ENCODE assay signal across 8 cellular contexts in the genomic region with DNA sequence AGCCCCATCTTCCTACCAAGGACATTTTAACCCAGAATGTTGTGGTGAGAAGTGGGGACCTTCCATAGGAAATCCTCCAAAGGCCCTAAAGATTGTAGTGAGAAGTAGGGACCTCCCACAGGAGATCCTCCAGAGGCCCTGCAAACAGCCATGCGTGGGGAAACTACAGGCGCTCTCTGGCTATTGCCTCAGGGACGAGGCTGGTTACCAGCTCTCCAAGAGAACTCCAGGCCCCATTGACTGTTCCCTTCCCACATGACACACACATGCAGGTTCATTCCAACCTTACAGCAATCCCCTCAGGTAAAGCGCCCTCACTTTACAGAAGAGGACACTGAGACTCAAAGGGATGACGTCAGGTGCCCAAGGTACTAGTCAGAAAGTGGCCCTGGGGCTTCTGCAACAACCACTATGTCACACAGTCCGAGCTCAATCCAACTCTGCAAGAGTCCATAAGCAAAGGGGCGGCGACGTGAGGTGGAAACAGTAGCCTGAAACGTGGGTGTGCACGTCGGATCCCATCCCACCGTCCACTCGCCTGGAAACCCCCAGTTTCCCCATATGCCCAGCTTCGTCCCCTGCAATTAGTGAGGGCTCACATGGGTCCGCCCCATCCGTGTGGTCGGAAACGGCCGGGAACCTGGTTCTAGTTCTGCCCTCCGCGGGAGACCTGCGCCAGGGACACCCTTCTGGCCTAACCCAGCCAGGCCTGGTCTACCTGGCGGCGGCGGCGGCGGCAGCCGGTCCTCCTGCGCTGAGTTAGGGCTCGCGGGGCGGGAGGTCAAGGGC. TPM values are rescaled to one million over a fixed set of nuclear protein-coding genes. Genes with fewer than 3 reads are reported as not detected.
A peak's percentile ranks its signal among the peaks of the same experiment; 100 is the strongest.
DNase-seq lines count a peak whose midpoint lies in the region; ATAC-seq, FAIRE-seq and TF ChIP-seq lines count a peak whose summit lies in the region.
"Not testable (repeated sequence)": the region's sequence is repeated elsewhere in the genome, so short reads cannot be mapped to it uniquely, and the experiment has no call there.

No MANE protein-coding gene starts in this region.

- intact Hi-C loops in GM12878 (cut with micrococcal nuclease; ENCODE audit: unreplicated experiment); left ventricle myocardium superior (cut with micrococcal nuclease): not testable (repeated sequence)

- DNase-seq in GM12865 (ENCODE audit: low read depth); H7; T-cell; GM12878 (ENCODE audit: low read depth, low spot score); left ventricle myocardium superior: not testable (repeated sequence)
- peak in 1 of 2 donors; percentile 42 for DNase-seq in upper lobe of left lung

- H3K4me1 Mint-ChIP-seq in T-cell = peaks cover 5 to 14% (median 14%) of the 10 kb centered on the region in 3 donors

- H3K4me3 ChIP-seq in GM12865 (ENCODE audit: low read depth, low read length) (peak overlapping the region; percentile 39), H7 (ENCODE audit: insufficient read depth, low read depth, low read length) (peak overlapping the region; percentile 27), GM12878 (peak overlapping the region; percentile 34; the same call in 1 of the 2 replicates), neural cell (ENCODE audit: low read length) (peak overlapping the region; percentile 55), upper lobe of left lung (peak overlapping the region in 3 of 4 donors; percentile 34 to 49 (median 48))

- not testable (repeated sequence) for H3K9me3 ChIP-seq in GM12878 (replicated peaks; ENCODE audit: control insufficient read depth, insufficient read depth, low read length); neural cell (ENCODE audit: low read length); upper lobe of left lung

- H3K4me1 ChIP-seq in GM12878 (ENCODE audit: control insufficient read depth, insufficient read depth, low read length); upper lobe of left lung: not testable (repeated sequence)

- in situ Hi-C loops in GM12878 (cut with MboI) = not testable (repeated sequence)

- not testable (repeated sequence) for H3K9me2 ChIP-seq in neural cell (ENCODE audit: insufficient read depth, low read length)

- not testable (repeated sequence) for H3K27ac ChIP-seq in GM12878 (ENCODE audit: control insufficient read depth, insufficient read depth); neural cell (ENCODE audit: low read length)
- peak overlapping the region in 1 of 4 donors; percentile 63 for H3K27ac ChIP-seq in upper lobe of left lung

- not testable (repeated sequence) for BruUV-seq in GM12878 (replicated peaks; lab: Mats Ljungman, UMichigan)

- TF ChIP-seq RAD21 in GM12878 (IDR thresholded peaks at IDR 0.05; ENCODE audit: insufficient read depth, low read depth, low read length); neural cell (conservative IDR thresholded peaks at IDR 0.05): not testable (repeated sequence)

- not testable (repeated sequence) for H3K27ac Mint-ChIP-seq in T-cell

- not testable (repeated sequence) for H3K9me3 Mint-ChIP-seq in T-cell

- not testable (repeated sequence) for H3K79me2 ChIP-seq in GM12878 (ENCODE audit: control insufficient read depth, insufficient read depth, low read length); neural cell (replicated peaks; ENCODE audit: insufficient read depth, low read length)

- H3K36me3 Mint-ChIP-seq in T-cell = not testable (repeated sequence)

- TF ChIP-seq EP300 in GM12878 (IDR thresholded peaks at IDR 0.05; ENCODE audit: borderline replicate concordance in 1 of 2, control insufficient read depth in 1 of 2, low read depth in 2 of 2, low read length in 2 of 2); neural cell (conservative IDR thresholded peaks at IDR 0.05; ENCODE audit: poor library complexity, severe bottlenecking); upper lobe of left lung (IDR thresholded peaks at IDR 0.05): not testable (repeated sequence)

- POLR2A ChIA-PET in T-cell (lab: Charles Lee) = interaction anchor here in 1 of 2 donors (0.6 kb wide), 1 partner anchor 255 kb away, joined by 3 read pairs; no protein-coding TSS in a partner anchor
- POLR2A ChIA-PET in GM12878 (lab: Charles Lee) = not testable (repeated sequence)

- WGBS in GM12878 (ENCODE audit: insufficient coverage, insufficient replicate concordance, low lambda C conversion rate, missing lambda C conversion rate) = 9% methylated on average over 4 of the region's 33 CpGs
- WGBS in upper lobe of left lung, 2 donors = 59 to 85% methylated on average over 3 to 4 of the region's 33 CpGs

- H2AFZ ChIP-seq in GM12878 (ENCODE audit: control insufficient read depth, low read depth, low read length); neural cell (ENCODE audit: low read depth, low read length): not testable (repeated sequence)

- not testable (repeated sequence) for TF ChIP-seq CTCF in GM12865 (IDR thresholded peaks at IDR 0.05; ENCODE audit: insufficient read depth, low read depth, low read length, missing control alignments); GM12878 (IDR thresholded peaks at IDR 0.05 in 2 of 3, conservative IDR thresholded peaks at IDR 0.05 in 1 of 3; ENCODE audit: control insufficient read depth in 2 of 3, extremely low read depth in 1 of 3, insufficient read depth in 1 of 3, low read depth in 3 of 3, low read length in 3 of 3); neural cell (IDR thresholded peaks at IDR 0.05; ENCODE audit: poor library complexity, severe bottlenecking); upper lobe of left lung (IDR thresholded peaks at IDR 0.05)

- CTCF ChIA-PET in T-cell (lab: Charles Lee) = not testable (repeated sequence)
- CTCF ChIA-PET in GM12878 (lab: Yijun Ruan, JAX) = interaction anchor here (0.6 kb wide), 1 partner anchor 94 kb away, joined by 4 read pairs; no protein-coding TSS in a partner anchor

- not testable (repeated sequence) for H3K4me2 ChIP-seq in GM12878 (ENCODE audit: control insufficient read depth, insufficient read depth); neural cell (ENCODE audit: low read length)

- H3F3A ChIP-seq in neural cell (ENCODE audit: insufficient read depth, low read length, poor library complexity, severe bottlenecking) = not testable (repeated sequence)

- peak; percentile 45 for ATAC-seq in HG03439 (IDR thresholded peaks at IDR 0.05; ENCODE audit: unreplicated experiment)
- peak in 1 of 4 experiments; percentile 8 for ATAC-seq in T-cell (replicated peaks in 1 of 4)
- ATAC-seq in GM12878 = peak; percentile 62
- peak; percentile 30 for ATAC-seq in left ventricle myocardium superior
- ATAC-seq in upper lobe of left lung (ENCODE audit: low FRiP score in 2 of 2) = peak; percentile 16 to 30

- TF ChIP-seq POLR2A in GM12878 (IDR thresholded peaks at IDR 0.05; ENCODE audit: low read depth, low read length); upper lobe of left lung (IDR thresholded peaks at IDR 0.05): not testable (repeated sequence)

- H3K27me3 ChIP-seq in H7 (ENCODE audit: control insufficient read depth, insufficient read depth, low read length); GM12878 (replicated peaks in 1 of 2; ENCODE audit: control insufficient read depth in 2 of 2, insufficient read depth in 2 of 2, low read length in 1 of 2); neural cell (ENCODE audit: insufficient read depth, low read depth, low read length); upper lobe of left lung: not testable (repeated sequence)

- RAD21 ChIA-PET in GM12878 (lab: Charles Lee; ENCODE audit: unreplicated experiment) = not testable (repeated sequence)

- not testable (repeated sequence) for H3K36me3 ChIP-seq in H7 (replicated peaks; ENCODE audit: control insufficient read depth, insufficient read depth, low read length); GM12878 (ENCODE audit: control insufficient read depth in 2 of 2, insufficient read depth in 2 of 2, low read length in 1 of 2); neural cell (ENCODE audit: insufficient read depth, low read length); upper lobe of left lung

- not testable (repeated sequence) for H4K20me1 ChIP-seq in GM12878 (ENCODE audit: control insufficient read depth, insufficient read depth); neural cell (ENCODE audit: insufficient read depth)

- H3K27me3 Mint-ChIP-seq in T-cell = not testable (repeated sequence)

- FAIRE-seq in GM12878 (lab: Jason Lieb, UNC) = peak; percentile 23

- not testable (repeated sequence) for H3K9ac ChIP-seq in GM12878 (ENCODE audit: control insufficient read depth, insufficient read depth, low read length); neural cell (ENCODE audit: low read length)

- peak overlapping the region; percentile 21 to 57 (median 34) for H3K4me3 Mint-ChIP-seq in T-cell

- SMC1A ChIA-PET in GM12878 (lab: Charles Lee; ENCODE audit: uncharacterized antibody, unreplicated experiment) = not testable (repeated sequence)

RNA-seq across cellular contexts. Expression of a gene that starts 0.5 kb away (rescaled TPM):
- 25.5 and 33.0 TPM in 2 replicates for total RNA-seq in H7 (2014; rRNA removed; shearing (Covaris generic))
- total RNA-seq in T-cell (10 to 100 TPM; 12.9 to 23.8 (median 16.2) TPM), GM12878 (2014; rRNA removed) (15.4 and 17.1 TPM in 2 replicates), GM12878 (2014; rRNA removed; fragmentation: Illumina TruSeq; extraction: Trizol) (16.7 and 17.2 TPM in 2 replicates), GM12878 (2021) (19.8 and 20.1 TPM in 2 replicates), left ventricle myocardium superior (34.2 TPM), upper lobe of left lung (10 to 100 TPM in 2 of 6 donors, 1 to 10 TPM in 4; 4.1 to 16.9 (median 8.9) TPM)
- 14.8 and 20.1 TPM in 2 replicates for total RNA-seq in GM12878 (2013; cell fraction: nucleolus; rRNA removed)
- polyA plus RNA-seq in GM12878 (2011; ENCODE audit: low read depth) = 7.9 TPM
- polyA plus RNA-seq in GM12878 (2011; rRNA removed) (7.9 and 13.8 TPM in 2 replicates), GM12878 (2014; fragmentation: Illumina TruSeq; extraction: Trizol) (17.0 and 17.3 TPM in 2 replicates), GM12878 (2014; fragmentation: Nextera tagmentation; extraction: Ambion mirVana) (1 to 10 TPM; 3.0 to 5.1 TPM), GM12878 (2014; rRNA removed) (15.1 and 16.9 TPM in 2 replicates), GM12878 (2016; fragmentation: Nextera tagmentation; extraction: Ambion mirVana) (10 to 100 TPM; 16.9 to 21.2 TPM), neural cell (17.3 and 23.8 TPM in 2 replicates)
- 19.0 and 20.0 TPM in 2 replicates for polyA plus RNA-seq in GM12878 (2011; cell fraction: cytosol; rRNA removed)
- polyA plus RNA-seq in GM12878 (2011; cell fraction: nucleus; rRNA removed) = 35.5 and 39.6 TPM in 2 replicates
- polyA plus RNA-seq in GM12878 (2012) = 11.1 and 16.1 TPM in 2 replicates
- 13.5 and 16.4 TPM in 2 replicates for polyA minus RNA-seq in GM12878 (2011; rRNA and poly(A)+ RNA removed)
- 8.6 TPM in 2 replicates for polyA minus RNA-seq in GM12878 (2011; cell fraction: cytosol; rRNA and poly(A)+ RNA removed)
- 11.7 and 19.0 TPM in 2 replicates for polyA minus RNA-seq in GM12878 (2011; cell fraction: nucleus; rRNA and poly(A)+ RNA removed)
- polyA minus RNA-seq in neural cell = 5.4 and 6.9 TPM in 2 replicates

RNA-seq across cellular contexts. Expression of a gene that starts 18.8 kb away (rescaled TPM):
- total RNA-seq in H7 (2014; rRNA removed; shearing (Covaris generic)) = 2.8 and 6.2 TPM in 2 replicates
- total RNA-seq in T-cell (10 to 100 TPM; 50.5 to 83.6 (median 57.1) TPM), GM12878 (2014; rRNA removed) (18.2 and 22.4 TPM in 2 replicates), GM12878 (2014; rRNA removed; fragmentation: Illumina TruSeq; extraction: Trizol) (19.5 and 21.5 TPM in 2 replicates), GM12878 (2021) (15.3 and 18.4 TPM in 2 replicates), left ventricle myocardium superior (5.5 TPM), upper lobe of left lung (10 to 100 TPM; 13.9 to 87.0 (median 33.9) TPM)
- total RNA-seq in GM12878 (2013; cell fraction: nucleolus; rRNA removed) = 422 and 448 TPM in 2 replicates
- polyA plus RNA-seq in GM12878 (2011; ENCODE audit: low read depth) = 5.1 TPM
- polyA plus RNA-seq in GM12878 (2011; rRNA removed) (12.7 and 27.4 TPM in 2 replicates), GM12878 (2014; fragmentation: Illumina TruSeq; extraction: Trizol) (9.5 and 10.9 TPM in 2 replicates), GM12878 (2014; fragmentation: Nextera tagmentation; extraction: Ambion mirVana) (1 to 10 TPM; 8.6 to 9.2 TPM), GM12878 (2014; rRNA removed) (5.5 and 8.1 TPM in 2 replicates), GM12878 (2016; fragmentation: Nextera tagmentation; extraction: Ambion mirVana) (10 to 100 TPM; 13.2 to 15.3 TPM), neural cell (72.8 and 81.5 TPM in 2 replicates)
- polyA plus RNA-seq in GM12878 (2011; cell fraction: cytosol; rRNA removed) = 3.9 and 4.1 TPM in 2 replicates
- 59.4 and 62.4 TPM in 2 replicates for polyA plus RNA-seq in GM12878 (2011; cell fraction: nucleus; rRNA removed)
- 6.8 and 10.8 TPM in 2 replicates for polyA plus RNA-seq in GM12878 (2012)
- 78.5 and 86.3 TPM in 2 replicates for polyA minus RNA-seq in GM12878 (2011; rRNA and poly(A)+ RNA removed)
- polyA minus RNA-seq in GM12878 (2011; cell fraction: cytosol; rRNA and poly(A)+ RNA removed) = 3.7 and 5.3 TPM in 2 replicates
- 191 and 304 TPM in 2 replicates for polyA minus RNA-seq in GM12878 (2011; cell fraction: nucleus; rRNA and poly(A)+ RNA removed)
- polyA minus RNA-seq in neural cell = 432 and 559 TPM in 2 replicates
